In the genomic region with DNA sequence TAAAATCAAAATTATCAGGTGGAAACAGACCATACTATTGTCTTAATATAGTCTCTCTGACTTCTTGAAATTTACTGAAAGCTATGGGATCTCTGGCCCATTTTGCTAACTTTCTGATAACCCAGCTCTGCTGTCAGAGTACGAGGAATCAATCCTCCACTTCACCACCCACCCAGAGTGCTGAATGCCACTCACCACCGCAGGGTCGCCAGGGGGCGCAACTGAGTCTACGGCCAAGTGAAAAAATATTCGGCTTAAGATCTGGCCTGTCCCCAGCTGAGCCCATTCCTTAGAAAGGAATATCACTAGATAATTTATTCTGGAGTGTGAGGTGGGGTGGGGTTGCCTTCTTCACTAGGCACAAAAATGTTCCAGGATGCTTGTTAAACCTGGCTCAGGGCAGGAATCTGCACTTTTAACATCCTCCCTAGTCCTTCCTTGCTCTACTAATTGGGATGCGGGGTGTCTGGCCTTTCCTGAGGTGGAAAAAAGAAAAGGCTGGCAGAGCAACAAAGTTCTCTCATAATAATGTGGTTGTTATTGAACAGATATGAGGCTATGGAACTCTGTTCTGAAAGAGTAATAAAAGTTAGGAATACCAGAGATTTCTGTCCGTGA, we compare ENCODE assay signal across 8 cellular contexts.
DNase-seq lines count a peak whose midpoint lies in the region; ATAC-seq, FAIRE-seq and TF ChIP-seq lines count a peak whose summit lies in the region.

No MANE protein-coding gene starts in this region.

- no peaks in the 10 kb centered on the region for H3K79me1 ChIP-seq in mesendoderm (ENCODE audit: low read length)

- H3K4ac ChIP-seq in mesendoderm (ENCODE audit: low read depth, low read length), result no peak overlapping the region

- no peaks in the 10 kb centered on the region for H3K27me3 ChIP-seq in bronchial epithelial cell (ENCODE audit: control insufficient read depth, insufficient read depth, low read length)
- H3K27me3 ChIP-seq in mesendoderm (ENCODE audit: insufficient read depth, low read length, poor library complexity), result no peaks in the 10 kb centered on the region
- no peaks in the 10 kb centered on the region for H3K27me3 ChIP-seq in prostate gland (replicated peaks; ENCODE audit: insufficient read depth)

- H2BK5ac ChIP-seq in mesendoderm (ENCODE audit: low read length), result no peak overlapping the region

- H4K5ac ChIP-seq in mesendoderm (ENCODE audit: low read length), result no peak overlapping the region

- H3K4me3 ChIP-seq in bronchial epithelial cell (ENCODE audit: low read depth, low read length), result no peak overlapping the region
- H3K4me3 ChIP-seq in mesendoderm (ENCODE audit: low read length), result no peak overlapping the region
- H3K4me3 ChIP-seq in prostate gland, result no peak overlapping the region

- H2BK120ac ChIP-seq in mesendoderm (ENCODE audit: low read depth, low read length), result no peak overlapping the region

- no peaks in the 10 kb centered on the region for H3K36me3 ChIP-seq in bronchial epithelial cell (ENCODE audit: control insufficient read depth, insufficient read depth, low read length)
- no peaks in the 10 kb centered on the region for H3K36me3 ChIP-seq in mesendoderm (ENCODE audit: control insufficient read depth, insufficient read depth, low read length)
- no peaks in the 10 kb centered on the region for H3K36me3 ChIP-seq in prostate gland

- H3K27ac ChIP-seq in mesendoderm (ENCODE audit: low read depth, low read length) (no peak overlapping the region), prostate gland (no peak overlapping the region)

- H3K18ac ChIP-seq in mesendoderm (ENCODE audit: low read length), result no peak overlapping the region

- FAIRE-seq in bronchial epithelial cell (lab: Jason Lieb, UNC), result no peak

- H3K9ac ChIP-seq in mesendoderm (ENCODE audit: low read length), result no peak overlapping the region

- no peak overlapping the region for H3K4me2 ChIP-seq in mesendoderm (ENCODE audit: low read length)

- ATAC-seq in GM21576 (IDR thresholded peaks at IDR 0.05; ENCODE audit: unreplicated experiment), result peak; percentile 85

- no CpG with 5 or more reads among the region's 8 CpGs for WGBS in mesendoderm (ENCODE audit: extremely low coverage, insufficient coverage, low lambda C conversion rate)
- 41% methylated on average over 8 of the region's 8 CpGs for WGBS in prostate gland

- H4K8ac ChIP-seq in mesendoderm (ENCODE audit: low read depth, low read length), result no peak overlapping the region

- peak; percentile 2 for DNase-seq in NCI-H1694 (lab: John Stamatoyannopoulos, UW)
- DNase-seq in NCI-H1694 treated with DMSO at 0.1 percent for 48 hours (lab: John Stamatoyannopoulos, UW), result no peak
- peak; percentile 44 for DNase-seq in M059J (ENCODE audit: low read depth)
- no peak for DNase-seq in bronchial epithelial cell (ENCODE audit: low read depth)
- DNase-seq in mesendoderm, result peak; percentile 67
- DNase-seq in prostate gland (ENCODE audit: low spot score), result no peak
- no peak for DNase-seq in NCI-H526 treated with DMSO at 0.1 percent for 48 hours (lab: John Stamatoyannopoulos, UW)

- H3K79me2 ChIP-seq in mesendoderm (ENCODE audit: control insufficient read depth, insufficient read depth, low read length), result no peaks in the 10 kb centered on the region

- TF ChIP-seq CTCF in bronchial epithelial cell (IDR thresholded peaks at IDR 0.05; ENCODE audit: insufficient read depth, low read length, severe bottlenecking), result peak; percentile 55
- TF ChIP-seq CTCF in prostate gland (IDR thresholded peaks at IDR 0.05), result peak in 1 of 4 experiments; percentile 18

- H3K9me3 ChIP-seq in prostate gland, result no peaks in the 10 kb centered on the region

- intact Hi-C loops in prostate gland (cut with DNase I), result no loop called here

- no peak overlapping the region for H3K23ac ChIP-seq in mesendoderm (ENCODE audit: low read length)

- H3K4me1 ChIP-seq in mesendoderm (ENCODE audit: control insufficient read depth, low read depth, low read length), result no peaks in the 10 kb centered on the region
- no peaks in the 10 kb centered on the region for H3K4me1 ChIP-seq in prostate gland (replicated peaks)

- H3K56ac ChIP-seq in mesendoderm (ENCODE audit: low read length), result no peak overlapping the region

- H2BK15ac ChIP-seq in mesendoderm (replicated peaks; ENCODE audit: low read depth), result no peak overlapping the region

- TF ChIP-seq POLR2A in prostate gland (IDR thresholded peaks at IDR 0.05), result no peak

- H2AK5ac ChIP-seq in mesendoderm (ENCODE audit: low read length), result no peak overlapping the region

Comparison
In these comparisons a context has a peak if more than half of its experiments do, and no peak if none do; other contexts are left out.
1. DNase-seq: peak in NCI-H1694 (single experiment), M059J (single experiment) and mesendoderm (single experiment); none in NCI-H1694 treated with DMSO at 0.1 percent for 48 hours (single experiment), bronchial epithelial cell (single experiment), prostate gland (single experiment) and NCI-H526 treated with DMSO at 0.1 percent for 48 hours (single experiment).